Comparison of ENCODE assay signal across 14 cellular contexts in the genomic region with DNA sequence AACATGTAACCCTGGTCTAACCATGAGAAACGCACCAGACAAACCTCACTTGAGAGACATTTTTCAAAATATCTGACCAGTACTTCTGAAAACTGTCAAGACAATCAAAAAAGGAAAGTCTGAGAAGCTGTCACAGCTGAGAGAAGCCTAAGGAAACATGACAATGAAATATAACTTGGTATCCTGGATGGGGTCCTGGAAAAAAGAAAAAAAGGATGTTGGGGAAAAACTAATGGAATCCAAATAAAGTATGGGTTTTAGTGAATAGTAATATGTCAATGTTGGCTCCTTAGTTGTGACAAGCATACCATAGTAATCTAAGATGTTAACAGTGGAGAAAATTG. TPM values are rescaled to one million over a fixed set of nuclear protein-coding genes. Genes with fewer than 3 reads are reported as not detected.
DNase-seq lines count a peak whose midpoint lies in the region; ATAC-seq and TF ChIP-seq lines count a peak whose summit lies in the region.
"Had no signal": no experiment of that assay in that cellular context is flagged by ENCODE, and none has a peak within 500 bp of the region (broad histone marks: within the 10 kb centered on the region; RNA-seq: fewer than 3 reads in every experiment).

No MANE protein-coding gene starts in this region.

- H2BK12ac ChIP-seq in mesenchymal stem cell (ENCODE audit: low read length in 2 of 2): no peak overlapping the region

- H2BK120ac ChIP-seq in mesenchymal stem cell (ENCODE audit: low read depth, low read length): no peak overlapping the region

- no peak overlapping the region for H3K4ac ChIP-seq in mesenchymal stem cell (ENCODE audit: low read depth in 1 of 2, low read length in 2 of 2)

- TF ChIP-seq CTCF in transverse colon (IDR thresholded peaks at IDR 0.05): no peak

- intact Hi-C loops in transverse colon (cut with DNase I; ENCODE audit: low total_unique reads): no loop called here

- no peak overlapping the region for H2AFZ ChIP-seq in mesenchymal stem cell (ENCODE audit: low read depth, low read length)

- H3K27me3 ChIP-seq in mesenchymal stem cell (ENCODE audit: control insufficient read depth in 1 of 2, insufficient read depth in 1 of 2, low read length in 2 of 2) (no peaks in the 10 kb centered on the region), transverse colon (no peaks in the 10 kb centered on the region), MG63 (no peaks in the 10 kb centered on the region)

- no peak for DNase-seq in activated T-cell treated with anti-CD3 and anti-CD28 coated beads, Interleukin-2, amount 50 U/mL, for 72 hours
- no peak for DNase-seq in activated T-cell treated with anti-CD3 and anti-CD28 coated beads, Interleukin-2, amount 50 U/mL, for 1 hour
- DNase-seq in astrocyte of the hippocampus (ENCODE audit: low read depth, low spot score) (peak; percentile 5), mesenchymal stem cell (no peak), transverse colon (no peak), MG63 (no peak), middle frontal gyrus (ENCODE audit: extremely low spot score, low spot score) (no peak)
- DNase-seq: DMS53, NCI-H2081, WERI-Rb-1 had no signal

- H3K4me1 ChIP-seq in mesenchymal stem cell (ENCODE audit: control insufficient read depth, insufficient read depth, low read depth, low read length) (no peaks in the 10 kb centered on the region), transverse colon (peaks cover 0 to 5% (median 0%) of the 10 kb centered on the region in 4 donors)

- TF ChIP-seq POLR2A in transverse colon (IDR thresholded peaks at IDR 0.05): no peak

- no peak for TF ChIP-seq EP300 in transverse colon (IDR thresholded peaks at IDR 0.05; ENCODE audit: low read depth)

- no peaks in the 10 kb centered on the region for H3K9me3 Mint-ChIP-seq in activated T-cell treated with anti-CD3 and anti-CD28 coated beads, Interleukin-2, amount 50 U/mL, for 72 hours
- H3K9me3 Mint-ChIP-seq: activated T-helper 1 cell treated with anti-CD3 and anti-CD28 coated beads, Interleukin-12 subunit alpha, Interleukin-12 subunit beta, Interleukin-2, Interleukin-4 antibody, amounts not matched to agents 30 ng/mL and 10 ng/mL and 1 ng/mL, durations not matched to agents 14 hours and 24 hours and 36 hours had no signal

- H3K79me1 ChIP-seq in mesenchymal stem cell (replicated peaks; ENCODE audit: low read length, poor library complexity, severe bottlenecking): no peaks in the 10 kb centered on the region

- H3K4me3 Mint-ChIP-seq in activated T-cell treated with anti-CD3 and anti-CD28 coated beads, Interleukin-2, amount 50 U/mL, for 72 hours: peak overlapping the region; percentile 8 to 54
- H3K4me3 Mint-ChIP-seq: activated T-helper 1 cell treated with anti-CD3 and anti-CD28 coated beads, Interleukin-12 subunit alpha, Interleukin-12 subunit beta, Interleukin-2, Interleukin-4 antibody, amounts not matched to agents 30 ng/mL and 10 ng/mL and 1 ng/mL, durations not matched to agents 14 hours and 24 hours and 36 hours had no signal

- no peak overlapping the region for H3K18ac ChIP-seq in mesenchymal stem cell (ENCODE audit: low read depth in 1 of 2, low read length in 2 of 2)

- no peak overlapping the region for H2AK5ac ChIP-seq in mesenchymal stem cell (ENCODE audit: low read length, severe bottlenecking)

- H3K4me2 ChIP-seq in mesenchymal stem cell (ENCODE audit: low read length, poor library complexity, severe bottlenecking): no peak overlapping the region

- in situ Hi-C loops in transverse colon (cut with MboI; ENCODE audit: low pct_ligation_motif_present in 1 of 4, low pct_unique_long_range_greater_than_20kb in 1 of 4, low sequenced_read_pairs in 3 of 4): no loop called here

- no peak overlapping the region for H3K27ac ChIP-seq in mesenchymal stem cell (ENCODE audit: low read length, poor library complexity, severe bottlenecking)
- H3K27ac ChIP-seq in transverse colon: peak overlapping the region in 3 of 4 donors; percentile 14 to 56 (median 22)
- H3K27ac ChIP-seq: WERI-Rb-1 had no signal

- no peak overlapping the region for H4K91ac ChIP-seq in mesenchymal stem cell (ENCODE audit: low read length)

- peak overlapping the region; percentile 58 for H3K27ac Mint-ChIP-seq in activated T-cell treated with anti-CD3 and anti-CD28 coated beads, Interleukin-2, amount 50 U/mL, for 72 hours
- H3K27ac Mint-ChIP-seq: activated T-helper 1 cell treated with anti-CD3 and anti-CD28 coated beads, Interleukin-12 subunit alpha, Interleukin-12 subunit beta, Interleukin-2, Interleukin-4 antibody, amounts not matched to agents 30 ng/mL and 10 ng/mL and 1 ng/mL, durations not matched to agents 14 hours and 24 hours and 36 hours had no signal

- peaks cover 14% of the 10 kb centered on the region for H3K4me1 Mint-ChIP-seq in activated T-cell treated with anti-CD3 and anti-CD28 coated beads, Interleukin-2, amount 50 U/mL, for 72 hours (ENCODE audit: low read depth)

- no peaks in the 10 kb centered on the region for H3K36me3 Mint-ChIP-seq in activated T-cell treated with anti-CD3 and anti-CD28 coated beads, Interleukin-2, amount 50 U/mL, for 72 hours (ENCODE audit: insufficient read depth in 2 of 2)

- H3K4me3 ChIP-seq in mesenchymal stem cell (ENCODE audit: insufficient read depth in 1 of 2, low read depth in 1 of 2, low read length in 2 of 2) (peak overlapping the region in 1 of 2 experiments; percentile 74), transverse colon (no peak overlapping the region), MG63 (no peak overlapping the region)
- H3K4me3 ChIP-seq: HAP-1 had no signal

- no peak overlapping the region for H3K14ac ChIP-seq in mesenchymal stem cell (ENCODE audit: low read length in 2 of 2)

- ATAC-seq in activated T-cell treated with anti-CD3 and anti-CD28 coated beads, Interleukin-2, amount 50 U/mL, for 72 hours (replicated peaks in 1 of 2): no peak
- no peak for ATAC-seq in GM18867 (IDR thresholded peaks at IDR 0.05; ENCODE audit: unreplicated experiment)

- 71% methylated on average over 1 of the region's 1 CpG for WGBS in mesenchymal stem cell
- WGBS in transverse colon (ENCODE audit: low coverage in 1 of 2), 2 donors: 77 to 93% methylated on average over 1 of the region's 1 CpG

- peak overlapping the region; percentile 96 for H3K9ac ChIP-seq in mesenchymal stem cell (ENCODE audit: low read length)

- no peak overlapping the region for H4K8ac ChIP-seq in mesenchymal stem cell (ENCODE audit: low read length)

- H3K36me3 ChIP-seq in mesenchymal stem cell (ENCODE audit: control insufficient read depth in 1 of 2, insufficient read depth in 2 of 2, low read depth in 1 of 2, low read length in 2 of 2) (no peaks in the 10 kb centered on the region), transverse colon (no peaks in the 10 kb centered on the region), MG63 (no peaks in the 10 kb centered on the region)
- H3K36me3 ChIP-seq: HAP-1, WERI-Rb-1 had no signal

- no peak overlapping the region for H2BK15ac ChIP-seq in mesenchymal stem cell (ENCODE audit: low read depth, poor library complexity, severe bottlenecking)

- H2BK5ac ChIP-seq in mesenchymal stem cell (ENCODE audit: low read depth, low read length, poor library complexity, severe bottlenecking): no peak overlapping the region

- peaks cover 10% of the 10 kb centered on the region for H3K27me3 Mint-ChIP-seq in activated T-cell treated with anti-CD3 and anti-CD28 coated beads, Interleukin-2, amount 50 U/mL, for 72 hours (ENCODE audit: low read depth)

- H3K9me3 ChIP-seq in mesenchymal stem cell (ENCODE audit: control insufficient read depth, low read length) (no peaks in the 10 kb centered on the region), transverse colon (no peaks in the 10 kb centered on the region), MG63 (no peaks in the 10 kb centered on the region)
- H3K9me3 ChIP-seq: HAP-1 had no signal

- no peak overlapping the region for H3K23ac ChIP-seq in mesenchymal stem cell (ENCODE audit: low read length in 2 of 2)

RNA-seq across cellular contexts. Expression of gene TXNDC2, which starts 9.3 kb away (rescaled TPM):
- not detected for total RNA-seq in activated T-cell treated with anti-CD3 and anti-CD28 coated beads, Interleukin-2, amount 50 U/mL, for 72 hours
- polyA plus RNA-seq in mesenchymal stem cell (2013, experiment 1 of 2): 0.15 TPM
- polyA plus RNA-seq in mesenchymal stem cell (2013, experiment 2 of 2): 0.26 TPM
- total RNA-seq in transverse colon: under 1 TPM in 1 of 4 donors, not detected in 3; 0.27 TPM
- 0.33 TPM in 1 of 2 replicates, not detected in the other for total RNA-seq in MG63 (2014; rRNA removed; shearing (Covaris generic); ENCODE audit: low replicate concordance)
- total RNA-seq: SK-MEL-5 had no signal

RNA-seq across cellular contexts. Expression of gene VAPA, which starts 37.3 kb away (rescaled TPM):
- 100 to 1,000 TPM; 197 to 209 TPM for total RNA-seq in activated T-cell treated with anti-CD3 and anti-CD28 coated beads, Interleukin-2, amount 50 U/mL, for 72 hours
- 185 TPM for polyA plus RNA-seq in mesenchymal stem cell (2013, experiment 1 of 2)
- 192 TPM for polyA plus RNA-seq in mesenchymal stem cell (2013, experiment 2 of 2)
- 100 to 1,000 TPM; 110 to 322 (median 213) TPM for total RNA-seq in transverse colon
- total RNA-seq in MG63 (2014; rRNA removed; shearing (Covaris generic); ENCODE audit: low replicate concordance): 238 and 451 TPM in 2 replicates
